1 cellular context compared by ENCODE assay signal in genomic region chr10:100519321-100520051, GRCh38.
TF ChIP-seq lines count a peak whose summit lies in the region.

Gene SEC31B (minus strand): TSS chr10:100519861. CDS start chr10:100516952, 2,909 bp downstream.

TF ChIP-seq in HepG2, 621 proteins besides CTCF, POLR2A, EP300 and RAD21 (continued from another document and continues in another):
- peak; percentile 35; the same call in 1 of the 2 replicates for TF ChIP-seq ZBTB33 (CRISPR knock-in tag; IDR thresholded peaks at IDR 0.05)
- no peak for TF ChIP-seq FOXP1 (IDR thresholded peaks at IDR 0.05)
- TF ChIP-seq FOXP1 (CRISPR knock-in tag; IDR thresholded peaks at IDR 0.05): no peak
- TF ChIP-seq ZNF674 (CRISPR knock-in tag; IDR thresholded peaks at IDR 0.05; ENCODE audit: low read depth): no peak
- TF ChIP-seq DRAP1 (CRISPR knock-in tag; IDR thresholded peaks at IDR 0.05): no peak
- no peak for TF ChIP-seq ZNF570 (CRISPR knock-in tag; IDR thresholded peaks at IDR 0.05; ENCODE audit: borderline replicate concordance)
- TF ChIP-seq ZNF724P (CRISPR knock-in tag; IDR thresholded peaks at IDR 0.05; ENCODE audit: borderline replicate concordance): no peak
- TF ChIP-seq GPN1 (CRISPR knock-in tag; IDR thresholded peaks at IDR 0.05; ENCODE audit: borderline replicate concordance): no peak
- no peak for TF ChIP-seq ZBTB20 (CRISPR knock-in tag; IDR thresholded peaks at IDR 0.05; ENCODE audit: borderline replicate concordance, low read depth)
- no peak for TF ChIP-seq ZNF296 (CRISPR knock-in tag; conservative IDR thresholded peaks at IDR 0.05)
- TF ChIP-seq CBX2 (IDR thresholded peaks at IDR 0.05; ENCODE audit: low read depth, low read length): no peak
- TF ChIP-seq CBX2 (CRISPR knock-in tag; IDR thresholded peaks at IDR 0.05; ENCODE audit: low read depth): no peak
- TF ChIP-seq DMTF1 (CRISPR knock-in tag; IDR thresholded peaks at IDR 0.05): no peak
- no peak for TF ChIP-seq ZC3H13 (CRISPR knock-in tag; IDR thresholded peaks at IDR 0.05)
- TF ChIP-seq ZNF747 (CRISPR knock-in tag; IDR thresholded peaks at IDR 0.05; ENCODE audit: borderline replicate concordance): no peak
- peak; percentile 69; the same call in 1 of the 2 replicates for TF ChIP-seq HDAC1 (CRISPR knock-in tag; IDR thresholded peaks at IDR 0.05)
- no peak for TF ChIP-seq ZNF18 (CRISPR knock-in tag; IDR thresholded peaks at IDR 0.05; ENCODE audit: insufficient replicate concordance)
- TF ChIP-seq USF2 (IDR thresholded peaks at IDR 0.05; ENCODE audit: low read depth, low read length): no peak
- no peak for TF ChIP-seq USF2 (CRISPR knock-in tag; IDR thresholded peaks at IDR 0.05; ENCODE audit: borderline replicate concordance)
- TF ChIP-seq PRDM10 (CRISPR knock-in tag; IDR thresholded peaks at IDR 0.05; ENCODE audit: low read depth): no peak
- no peak for TF ChIP-seq SMAD1 (CRISPR knock-in tag; IDR thresholded peaks at IDR 0.05; ENCODE audit: borderline replicate concordance, low read depth)
- no peak for TF ChIP-seq MAFG (CRISPR knock-in tag; IDR thresholded peaks at IDR 0.05)
- no peak for TF ChIP-seq ZNF639 (CRISPR knock-in tag; conservative IDR thresholded peaks at IDR 0.05)
- TF ChIP-seq KAT2B (IDR thresholded peaks at IDR 0.05; ENCODE audit: borderline replicate concordance, low read depth, low read length): no peak
- no peak for TF ChIP-seq TBP (CRISPR knock-in tag; IDR thresholded peaks at IDR 0.05)
- no peak for TF ChIP-seq ETS1 (CRISPR knock-in tag; IDR thresholded peaks at IDR 0.05)
- no peak for TF ChIP-seq HBP1 (CRISPR knock-in tag; IDR thresholded peaks at IDR 0.05; ENCODE audit: low read depth)
- TF ChIP-seq ZNF839 (CRISPR knock-in tag; IDR thresholded peaks at IDR 0.05; ENCODE audit: borderline replicate concordance): no peak
- TF ChIP-seq HINFP (CRISPR knock-in tag; IDR thresholded peaks at IDR 0.05; ENCODE audit: low read depth): no peak
- 0 out of 2 replicates have a peak, but pooled peaks have one; percentile 28 for TF ChIP-seq ZNF232 (CRISPR knock-in tag; IDR thresholded peaks at IDR 0.05; ENCODE audit: borderline replicate concordance)
- TF ChIP-seq ZSCAN29 (CRISPR knock-in tag; conservative IDR thresholded peaks at IDR 0.05): no peak
- TF ChIP-seq ZNF776 (CRISPR knock-in tag; IDR thresholded peaks at IDR 0.05): no peak
- no peak for TF ChIP-seq KDM1A (CRISPR knock-in tag; IDR thresholded peaks at IDR 0.05)
- no peak for TF ChIP-seq ZNF3 (CRISPR knock-in tag; IDR thresholded peaks at IDR 0.05)
- 0 out of 2 replicates have a peak, but pooled peaks have one; percentile 22 for TF ChIP-seq ZBTB7B (CRISPR knock-in tag; IDR thresholded peaks at IDR 0.05)
- TF ChIP-seq DBP (CRISPR knock-in tag; IDR thresholded peaks at IDR 0.05; ENCODE audit: not compliant biosample characterization): no peak
- TF ChIP-seq MIXL1 (CRISPR knock-in tag; IDR thresholded peaks at IDR 0.05): no peak
- TF ChIP-seq MYNN (CRISPR knock-in tag; IDR thresholded peaks at IDR 0.05; ENCODE audit: low read depth): no peak
- TF ChIP-seq ATF7 (IDR thresholded peaks at IDR 0.05): no peak
- TF ChIP-seq ATF7 (CRISPR knock-in tag; IDR thresholded peaks at IDR 0.05): no peak
- peak; percentile 44; the same call in 1 of the 2 replicates for TF ChIP-seq FOXO1 (CRISPR knock-in tag; IDR thresholded peaks at IDR 0.05)
- no peak for TF ChIP-seq MAFK (conservative IDR thresholded peaks at IDR 0.05 in 1 of 2, IDR thresholded peaks at IDR 0.05 in 1 of 2; ENCODE audit: low read length in 2 of 2)
